ENCODE assay signal across 16 cellular contexts in genomic region chr13:104953588-104953987, GRCh38.
DNase-seq lines count a peak whose midpoint lies in the region; ATAC-seq lines count a peak whose summit lies in the region.
"Had no signal": no experiment of that assay in that cellular context is flagged by ENCODE, and none has a peak within 500 bp of the region (broad histone marks: within the 10 kb centered on the region; RNA-seq: fewer than 3 reads in every experiment).

No MANE protein-coding gene starts in this region.

- H3K9me3 Mint-ChIP-seq in activated CD8-positive, alpha-beta memory T cell treated with anti-CD3 and anti-CD28 coated beads, Interleukin-2, amount 10 ng/mL, durations not matched to agents 7 days and 5 days (ENCODE audit: low read depth) = peaks cover 2% of the 10 kb centered on the region

- peak; percentile 23 for DNase-seq in SIG-M5 treated with dmso at 0.1 percent for 504 hours (lab: John Stamatoyannopoulos, UW; ENCODE audit: unreplicated experiment)
- DNase-seq in SIG-M5 (lab: John Stamatoyannopoulos, UW) = no peak
- DNase-seq in amniotic stem cell (lab: John Stamatoyannopoulos, UW) = peak; percentile 48
- DNase-seq in fibroblast of the conjunctiva (ENCODE audit: low read depth) = peak; percentile 69
- no peak for DNase-seq in activated CD8-positive, alpha-beta memory T cell treated with anti-CD3 and anti-CD28 coated beads, Interleukin-2, amount 10 ng/mL, durations not matched to agents 7 days and 5 days
- no peak for DNase-seq in NCI-H774 (lab: John Stamatoyannopoulos, UW)
- DNase-seq in left ventricle myocardium superior = no peak
- DNase-seq in anterior cingulate cortex (lab: John Stamatoyannopoulos, UW) = no peak
- DNase-seq: 8988T, DMS79, NCI-H1092 treated with DMSO at 0.1 percent for 48 hours, NCI-H1694, NCI-H69, Right ventricle myocardium superior had no signal

- CTCF ChIA-PET in activated CD8-positive, alpha-beta memory T cell treated with anti-CD3 and anti-CD28 coated beads, Interleukin-2, amount 10 ng/mL, durations not matched to agents 7 days and 5 days (lab: Charles Lee) = no interaction called here

- H3K27me3 Mint-ChIP-seq in activated CD8-positive, alpha-beta memory T cell treated with anti-CD3 and anti-CD28 coated beads, Interleukin-2, amount 10 ng/mL, durations not matched to agents 7 days and 5 days = no peaks in the 10 kb centered on the region

- no peaks in the 10 kb centered on the region for H3K4me1 Mint-ChIP-seq in activated CD8-positive, alpha-beta memory T cell treated with anti-CD3 and anti-CD28 coated beads, Interleukin-2, amount 10 ng/mL, durations not matched to agents 7 days and 5 days

- H3K36me3 Mint-ChIP-seq in activated CD8-positive, alpha-beta memory T cell treated with anti-CD3 and anti-CD28 coated beads, Interleukin-2, amount 10 ng/mL, durations not matched to agents 7 days and 5 days = no peaks in the 10 kb centered on the region

- no peak overlapping the region for H3K4me3 Mint-ChIP-seq in activated CD8-positive, alpha-beta memory T cell treated with anti-CD3 and anti-CD28 coated beads, Interleukin-2, amount 10 ng/mL, durations not matched to agents 7 days and 5 days

- H3K27ac Mint-ChIP-seq in activated CD8-positive, alpha-beta memory T cell treated with anti-CD3 and anti-CD28 coated beads, Interleukin-2, amount 10 ng/mL, durations not matched to agents 7 days and 5 days = no peak overlapping the region

- ATAC-seq in activated CD8-positive, alpha-beta memory T cell treated with anti-CD3 and anti-CD28 coated beads, Interleukin-2, amount 10 ng/mL, durations not matched to agents 7 days and 5 days = no peak
- ATAC-seq in left ventricle myocardium superior = no peak
- ATAC-seq: K562, Panc1 had no signal

- intact Hi-C loops in left ventricle myocardium superior (cut with micrococcal nuclease) = no loop called here

Comparison
In these comparisons a context has a peak if more than half of its experiments do, and no peak if none do; other contexts are left out.
1. DNase-seq: peak in SIG-M5 treated with dmso at 0.1 percent for 504 hours (single experiment), amniotic stem cell (single experiment) and fibroblast of the conjunctiva (single experiment); none in SIG-M5 (single experiment), activated CD8-positive, alpha-beta memory T cell treated with anti-CD3 and anti-CD28 coated beads, Interleukin-2, amount 10 ng/mL, durations not matched to agents 7 days and 5 days (single experiment), NCI-H774 (single experiment), left ventricle myocardium superior (single experiment) and anterior cingulate cortex (0 of 58).